In genomic region chr7:2771274-2771711, GRCh38 we compare ENCODE assay signal across 20 cellular contexts.
A peak's percentile ranks its signal among the peaks of the same experiment; 100 is the strongest.
DNase-seq lines count a peak whose midpoint lies in the region; ATAC-seq and TF ChIP-seq lines count a peak whose summit lies in the region.
"Had no signal": no experiment of that assay in that cellular context is flagged by ENCODE, and none has a peak within 500 bp of the region (broad histone marks: within the 10 kb centered on the region; RNA-seq: fewer than 3 reads in every experiment).

No MANE protein-coding gene starts in this region.

- H3K36me3 ChIP-seq in IMR-90 (ENCODE audit: control insufficient read depth, insufficient read depth, low read length) (peaks cover 12% of the 10 kb centered on the region), breast epithelium (no peaks in the 10 kb centered on the region)

- no peak overlapping the region; the same call in 1 of the 2 replicates for H4K91ac ChIP-seq in IMR-90 (ENCODE audit: insufficient read depth, low read depth, low read length)

- no peak overlapping the region for H3K4me3 Mint-ChIP-seq in WTC11
- H3K4me3 Mint-ChIP-seq in memory B cell = no peak overlapping the region
- H3K4me3 Mint-ChIP-seq in endothelial cell (ENCODE audit: unreplicated experiment) = no peak overlapping the region
- H3K4me3 Mint-ChIP-seq: activated naive CD8-positive, alpha-beta T cell treated with anti-CD3 and anti-CD28 coated beads for 36 hours had no signal

- no peak overlapping the region for H3K4ac ChIP-seq in IMR-90 (ENCODE audit: low read depth, low read length)

- no peak overlapping the region for H3K4me3 ChIP-seq in IMR-90 (ENCODE audit: insufficient read depth, low read depth, low read length)
- no peak overlapping the region for H3K4me3 ChIP-seq in breast epithelium
- H3K4me3 ChIP-seq: BLaER1, skin epidermis, tibial nerve had no signal

- H2AK5ac ChIP-seq in IMR-90 (ENCODE audit: low read depth, low read length) = no peak overlapping the region; the same call in 1 of the 2 replicates

- peaks cover 5% of the 10 kb centered on the region for H3K9me3 Mint-ChIP-seq in WTC11
- no peaks in the 10 kb centered on the region for H3K9me3 Mint-ChIP-seq in memory B cell
- no peaks in the 10 kb centered on the region for H3K9me3 Mint-ChIP-seq in endothelial cell (ENCODE audit: unreplicated experiment)
- H3K9me3 Mint-ChIP-seq: activated naive CD8-positive, alpha-beta T cell treated with anti-CD3 and anti-CD28 coated beads for 36 hours had no signal

- CTCF ChIA-PET in IMR-90 (lab: Yijun Ruan, JAX) (no interaction called here), WTC11 (lab: Charles Lee) (no interaction called here)

- peak overlapping the region; percentile 29 for H2AFZ ChIP-seq in IMR-90 (replicated peaks; ENCODE audit: low read length, poor library complexity)
- H2AFZ ChIP-seq: parathyroid adenoma had no signal

- no peak overlapping the region for H3K4me2 ChIP-seq in IMR-90 (ENCODE audit: low read depth, low read length)
- H3K4me2 ChIP-seq: BLaER1 had no signal

- peak overlapping the region; percentile 3 for H2BK5ac ChIP-seq in IMR-90 (ENCODE audit: low read depth, low read length, poor library complexity, severe bottlenecking)

- ATAC-seq in IMR-90 (ENCODE audit: low read depth) = no peak
- ATAC-seq in WTC11 = no peak
- no peak for ATAC-seq in memory B cell (ENCODE audit: low read depth)
- ATAC-seq: activated CD4-positive, CD25-positive, alpha-beta regulatory T cell treated with anti-CD3 and anti-CD28 coated beads, Interleukin-2, amount 50 U/mL, for 24 hours had no signal

- H3K27me3 ChIP-seq in IMR-90 (ENCODE audit: control insufficient read depth, insufficient read depth, low read length) (no peaks in the 10 kb centered on the region), breast epithelium (no peaks in the 10 kb centered on the region)
- H3K27me3 ChIP-seq: BLaER1, tibial nerve had no signal

- H3K27ac Mint-ChIP-seq in WTC11 (peak overlapping the region; percentile 40; the same call in 1 of the 2 replicates), memory B cell (peak overlapping the region; percentile 81), endothelial cell (ENCODE audit: unreplicated experiment) (no peak overlapping the region)
- H3K27ac Mint-ChIP-seq: activated naive CD8-positive, alpha-beta T cell treated with anti-CD3 and anti-CD28 coated beads for 36 hours had no signal

- H3K9me3 ChIP-seq in IMR-90 (ENCODE audit: control insufficient read depth, insufficient read depth, low read length) (no peaks in the 10 kb centered on the region), breast epithelium (no peaks in the 10 kb centered on the region)

- H4K20me1 ChIP-seq in IMR-90 (ENCODE audit: insufficient read depth, low read length) = 0 out of 2 replicates have a peak, but pooled peaks cover 3% of the 10 kb centered on the region
- H4K20me1 ChIP-seq: BLaER1 had no signal

- H3K27ac ChIP-seq in IMR-90 (ENCODE audit: insufficient read depth, low read length) = no peak overlapping the region
- H3K27ac ChIP-seq in breast epithelium = no peak overlapping the region
- H3K27ac ChIP-seq: BLaER1, parathyroid adenoma, tibial nerve had no signal

- TF ChIP-seq RAD21 in IMR-90 (IDR thresholded peaks at IDR 0.05; ENCODE audit: low read length) = no peak

- TF ChIP-seq POLR2A in IMR-90 (IDR thresholded peaks at IDR 0.05; ENCODE audit: low read depth, low read length) (no peak), breast epithelium (IDR thresholded peaks at IDR 0.05) (no peak)

- TF ChIP-seq CTCF in IMR-90 (conservative IDR thresholded peaks at IDR 0.05; ENCODE audit: low read depth, low read length) (no peak), WTC11 (IDR thresholded peaks at IDR 0.05) (no peak), breast epithelium (IDR thresholded peaks at IDR 0.05) (no peak), endothelial cell (IDR thresholded peaks at IDR 0.05; ENCODE audit: unreplicated experiment) (no peak)

- dilution Hi-C loops in IMR-90 (cut with HindIII; ENCODE audit: low sequenced_read_pairs, unreplicated experiment) = no loop called here

- no peak overlapping the region for H3K56ac ChIP-seq in IMR-90 (ENCODE audit: extremely low read depth, insufficient read depth, low read length)

- H3K4me1 Mint-ChIP-seq in WTC11 (peaks cover 18% of the 10 kb centered on the region), memory B cell (peaks cover 25% of the 10 kb centered on the region), endothelial cell (ENCODE audit: unreplicated experiment) (peaks cover 4% of the 10 kb centered on the region)

- H3K18ac ChIP-seq in IMR-90 (ENCODE audit: low read depth, low read length) = no peak overlapping the region

- H3K9ac ChIP-seq in IMR-90 (ENCODE audit: low read depth, low read length) = no peak overlapping the region
- H3K9ac ChIP-seq: BLaER1, parathyroid adenoma had no signal

- H3K27me3 Mint-ChIP-seq in WTC11 (ENCODE audit: low read depth) = no peaks in the 10 kb centered on the region
- no peaks in the 10 kb centered on the region for H3K27me3 Mint-ChIP-seq in memory B cell
- peaks cover 6% of the 10 kb centered on the region for H3K27me3 Mint-ChIP-seq in endothelial cell (ENCODE audit: unreplicated experiment)
- H3K27me3 Mint-ChIP-seq: activated naive CD8-positive, alpha-beta T cell treated with anti-CD3 and anti-CD28 coated beads for 36 hours had no signal

- POLR2A ChIA-PET in IMR-90 (lab: Charles Lee; ENCODE audit: unreplicated experiment) = no interaction called here
- POLR2A ChIA-PET in WTC11 (lab: Charles Lee) = no interaction called here

- H3K36me3 Mint-ChIP-seq in WTC11 = peaks cover 32% of the 10 kb centered on the region
- peaks cover 21% of the 10 kb centered on the region for H3K36me3 Mint-ChIP-seq in memory B cell
- H3K36me3 Mint-ChIP-seq in endothelial cell (ENCODE audit: low read depth, unreplicated experiment) = peaks cover 30% of the 10 kb centered on the region

- H3K4me1 ChIP-seq in IMR-90 (ENCODE audit: control insufficient read depth, insufficient read depth, low read length) (no peaks in the 10 kb centered on the region; the same call in none of the 2 replicates), breast epithelium (no peaks in the 10 kb centered on the region)
- H3K4me1 ChIP-seq: parathyroid adenoma, tibial nerve had no signal

- no peak overlapping the region for H3K23ac ChIP-seq in IMR-90 (ENCODE audit: low read depth, low read length)

- peak overlapping the region; percentile 21 for H2AK9ac ChIP-seq in IMR-90 (replicated peaks; ENCODE audit: low read depth, low read length, poor library complexity)

- in situ Hi-C loops in G401 (cut with HindIII; ENCODE audit: low sequenced_read_pairs) = no loop called here
- in situ Hi-C loops in IMR-90 (cut with MboI; ENCODE audit: low sequenced_read_pairs) = no loop called here

- DNase-seq in G401 (ENCODE audit: low spot score) (peak; percentile 90), IMR-90 (no peak), WTC11 (ENCODE audit: low spot score) (no peak), memory B cell (ENCODE audit: low spot score in 2 of 2) (no peak), breast epithelium (ENCODE audit: low spot score in 2 of 2) (no peak), endothelial cell (ENCODE audit: low spot score) (no peak), T1000 (lab: John Stamatoyannopoulos, UW) (no peak)
- DNase-seq: activated CD8-positive, alpha-beta memory T cell treated with anti-CD3 and anti-CD28 coated beads, Interleukin-2, amount 50 U/mL, for 4 hours; activated naive CD8-positive, alpha-beta T cell treated with anti-CD3 and anti-CD28 coated beads for 36 hours; DMS153; effector CD4-positive, alpha-beta T cell; hypothalamus; left cardiac atrium; NCI-H2029; NCI-H774 had no signal

- no peak overlapping the region for H4K8ac ChIP-seq in IMR-90 (ENCODE audit: low read depth in 2 of 2, low read length in 2 of 2)

- no CpG with 5 or more reads among the region's 5 CpGs for whole genome bisulfite sequencing in IMR-90 (ENCODE audit: extremely low coverage in 2 of 2, insufficient read length in 1 of 2), 2 experiments

- no TSS peak for BruUV-seq in IMR-90 (replicated peaks; lab: Mats Ljungman, UMichigan)

- no peak overlapping the region for H4K5ac ChIP-seq in IMR-90 (ENCODE audit: low read depth, low read length)

- no peak overlapping the region for H2BK120ac ChIP-seq in IMR-90 (ENCODE audit: low read depth, low read length)

- H3K9me1 ChIP-seq in IMR-90 (ENCODE audit: insufficient read depth, low read length) = peaks cover 17% of the 10 kb centered on the region

- H2BK20ac ChIP-seq in IMR-90 (ENCODE audit: low read depth, low read length) = no peak overlapping the region

- no peak overlapping the region for H3K14ac ChIP-seq in IMR-90 (replicated peaks; ENCODE audit: low read depth, low read length)

- intact Hi-C loops in IMR-90 (cut with micrococcal nuclease) (no loop called here), breast epithelium (cut with DNase I; ENCODE audit: low total_unique reads) (no loop called here)

- H2BK15ac ChIP-seq in IMR-90 (ENCODE audit: low read depth, low read length) = no peak overlapping the region

- H3K79me1 ChIP-seq in IMR-90 (ENCODE audit: low read depth in 1 of 2, low read length in 2 of 2) = peaks cover 44 to 79% of the 10 kb centered on the region in 2 experiments

TF ChIP-seq in IMR-90, 13 proteins besides CTCF, POLR2A, EP300 and RAD21:
- no peak for TF ChIP-seq BHLHE40 (IDR thresholded peaks at IDR 0.05; ENCODE audit: low read depth, low read length)
- TF ChIP-seq ELK1 (IDR thresholded peaks at IDR 0.05; ENCODE audit: borderline replicate concordance, low read depth, low read length) = no peak
- TF ChIP-seq FOS (IDR thresholded peaks at IDR 0.05; ENCODE audit: low read depth, low read length) = no peak

TF ChIP-seq in WTC11, 78 proteins besides CTCF, POLR2A, EP300 and RAD21:
- TF ChIP-seq E2F1 (CRISPR knock-in tag; IDR thresholded peaks at IDR 0.05) (no peak), RELA (CRISPR knock-in tag; IDR thresholded peaks at IDR 0.05; ENCODE audit: borderline replicate concordance) (no peak), EMX1 (CRISPR knock-in tag; IDR thresholded peaks at IDR 0.05) (no peak), NR2C2 (CRISPR knock-in tag; IDR thresholded peaks at IDR 0.05) (no peak), MAX (CRISPR knock-in tag; IDR thresholded peaks at IDR 0.05) (no peak)
